Comparison of ENCODE assay signal across 1 cellular context in genomic region chr1:26072305-26072704, GRCh38.
TF ChIP-seq lines count a peak whose summit lies in the region.

No MANE protein-coding gene starts in this region.

TF ChIP-seq in K562, 482 proteins besides CTCF, POLR2A, EP300 and RAD21:
- TF ChIP-seq ZBTB8A (IDR thresholded peaks at IDR 0.05; ENCODE audit: partially characterized antibody) (no peak), GTF2E2 (tag; IDR thresholded peaks at IDR 0.05) (no peak), THRAP3 (IDR thresholded peaks at IDR 0.05; ENCODE audit: borderline replicate concordance) (no peak), XRCC4 (IDR thresholded peaks at IDR 0.05; ENCODE audit: extremely low read depth, insufficient read depth, insufficient read length) (no peak), MEIS2 (IDR thresholded peaks at IDR 0.05; ENCODE audit: partially characterized antibody) (no peak), ATF2 (CRISPR knock-in tag; IDR thresholded peaks at IDR 0.05) (no peak), RUNX1 (IDR thresholded peaks at IDR 0.05; ENCODE audit: low read depth) (no peak), FOS (IDR thresholded peaks at IDR 0.05; ENCODE audit: extremely low read depth, insufficient read length) (no peak), MTA1 (IDR thresholded peaks at IDR 0.05; ENCODE audit: borderline replicate concordance) (no peak), GATAD2A (IDR thresholded peaks at IDR 0.05) (no peak)
TF ChIP-seq in K562: peak in this region for 0.
